In the genomic region with DNA sequence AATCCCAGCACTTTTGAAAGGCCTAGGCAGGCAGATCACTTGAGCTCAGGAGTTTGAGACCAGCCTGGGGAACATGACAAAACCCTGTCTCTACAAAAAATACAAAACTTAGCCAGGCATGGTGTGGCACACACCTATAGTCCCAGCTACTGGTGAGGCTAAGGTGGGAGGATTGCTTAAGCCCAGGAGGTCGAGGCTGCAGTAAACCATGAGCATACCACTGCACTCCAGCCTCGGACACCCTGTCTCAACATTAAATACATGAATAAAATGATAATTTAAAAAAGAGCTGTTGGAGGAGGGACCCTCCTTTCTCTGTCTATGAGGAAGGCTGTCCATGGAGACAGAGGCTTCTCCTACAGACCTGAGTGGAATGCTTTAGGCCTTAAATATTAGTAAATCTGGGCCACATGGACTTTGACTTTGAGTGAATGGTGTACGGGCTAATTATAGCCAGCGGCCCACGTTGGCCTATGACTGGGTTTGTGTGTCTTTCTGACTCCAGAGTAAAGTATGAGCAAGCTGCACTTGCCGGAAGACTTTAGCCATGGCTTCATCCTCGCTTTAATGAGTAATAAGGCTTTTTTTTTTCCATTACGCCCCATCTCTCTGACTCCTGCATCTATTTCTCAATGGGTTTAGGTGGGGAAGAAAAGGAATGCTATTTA, we compare ENCODE assay signal across 1 cellular context.
TF ChIP-seq lines count a peak whose summit lies in the region.

No MANE protein-coding gene starts in this region.

TF ChIP-seq in HCT116, 20 proteins besides CTCF, POLR2A, EP300 and RAD21 (continued from another document):
- TF ChIP-seq, protein P1, sequence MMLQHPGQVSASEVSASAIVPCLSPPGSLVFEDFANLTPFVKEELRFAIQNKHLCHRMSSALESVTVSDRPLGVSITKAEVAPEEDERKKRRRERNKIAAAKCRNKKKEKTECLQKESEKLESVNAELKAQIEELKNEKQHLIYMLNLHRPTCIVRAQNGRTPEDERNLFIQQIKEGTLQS (IDR thresholded peaks at IDR 0.05), result no peak
- TF ChIP-seq, protein P2, sequence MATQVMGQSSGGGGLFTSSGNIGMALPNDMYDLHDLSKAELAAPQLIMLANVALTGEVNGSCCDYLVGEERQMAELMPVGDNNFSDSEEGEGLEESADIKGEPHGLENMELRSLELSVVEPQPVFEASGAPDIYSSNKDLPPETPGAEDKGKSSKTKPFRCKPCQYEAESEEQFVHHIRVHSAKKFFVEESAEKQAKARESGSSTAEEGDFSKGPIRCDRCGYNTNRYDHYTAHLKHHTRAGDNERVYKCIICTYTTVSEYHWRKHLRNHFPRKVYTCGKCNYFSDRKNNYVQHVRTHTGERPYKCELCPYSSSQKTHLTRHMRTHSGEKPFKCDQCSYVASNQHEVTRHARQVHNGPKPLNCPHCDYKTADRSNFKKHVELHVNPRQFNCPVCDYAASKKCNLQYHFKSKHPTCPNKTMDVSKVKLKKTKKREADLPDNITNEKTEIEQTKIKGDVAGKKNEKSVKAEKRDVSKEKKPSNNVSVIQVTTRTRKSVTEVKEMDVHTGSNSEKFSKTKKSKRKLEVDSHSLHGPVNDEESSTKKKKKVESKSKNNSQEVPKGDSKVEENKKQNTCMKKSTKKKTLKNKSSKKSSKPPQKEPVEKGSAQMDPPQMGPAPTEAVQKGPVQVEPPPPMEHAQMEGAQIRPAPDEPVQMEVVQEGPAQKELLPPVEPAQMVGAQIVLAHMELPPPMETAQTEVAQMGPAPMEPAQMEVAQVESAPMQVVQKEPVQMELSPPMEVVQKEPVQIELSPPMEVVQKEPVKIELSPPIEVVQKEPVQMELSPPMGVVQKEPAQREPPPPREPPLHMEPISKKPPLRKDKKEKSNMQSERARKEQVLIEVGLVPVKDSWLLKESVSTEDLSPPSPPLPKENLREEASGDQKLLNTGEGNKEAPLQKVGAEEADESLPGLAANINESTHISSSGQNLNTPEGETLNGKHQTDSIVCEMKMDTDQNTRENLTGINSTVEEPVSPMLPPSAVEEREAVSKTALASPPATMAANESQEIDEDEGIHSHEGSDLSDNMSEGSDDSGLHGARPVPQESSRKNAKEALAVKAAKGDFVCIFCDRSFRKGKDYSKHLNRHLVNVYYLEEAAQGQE (IDR thresholded peaks at IDR 0.05; ENCODE audit: low read depth), result no peak
- TF ChIP-seq ZFX (IDR thresholded peaks at IDR 0.05) (no peak), SIN3A (IDR thresholded peaks at IDR 0.05; ENCODE audit: low read depth) (no peak)
